ENCODE assay signal across 8 cellular contexts in the genomic region with DNA sequence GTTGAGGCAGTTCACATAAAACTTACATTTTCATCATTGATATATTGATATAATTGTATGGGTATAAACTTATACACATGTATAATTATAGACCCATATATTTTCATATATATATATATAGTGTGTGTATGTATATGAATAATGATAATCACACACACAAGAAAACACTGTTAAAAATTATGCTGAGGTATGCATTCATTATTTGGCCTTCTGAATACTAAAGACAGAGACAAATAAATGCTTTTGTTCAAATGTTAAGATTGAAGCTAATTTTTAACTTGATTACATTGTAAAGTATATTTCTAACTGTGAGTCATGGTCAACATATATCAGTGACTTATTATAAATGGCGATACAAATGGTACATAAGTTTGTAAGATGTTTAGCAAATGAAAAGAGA.
"Had no signal": no experiment of that assay in that cellular context is flagged by ENCODE, and none has a peak within 500 bp of the region (broad histone marks: within the 10 kb centered on the region; RNA-seq: fewer than 3 reads in every experiment).

No MANE protein-coding gene starts in this region.

- H3K4me2 ChIP-seq: GM23338 had no signal

- DNase-seq: H7, HFFc6, KG1 had no signal

- H3K9me3 ChIP-seq: HAP-1 had no signal

- H3K36me3 ChIP-seq: HAP-1 had no signal

- ATAC-seq: GM23338, HCT116 had no signal

- FAIRE-seq: H1 had no signal

- H3K4me1 ChIP-seq: HAP-1 had no signal

- H3K27ac ChIP-seq: HL-60 had no signal

- H2AFZ ChIP-seq: GM23338 had no signal

- H3K4me3 ChIP-seq: GM23338, HAP-1 had no signal
